14 cellular contexts compared by ENCODE assay signal in genomic region chr1:2206813-2207488, GRCh38. TPM values are rescaled to one million over a fixed set of nuclear protein-coding genes. Genes with fewer than 3 reads are reported as not detected.
DNase-seq lines count a peak whose midpoint lies in the region; ATAC-seq and TF ChIP-seq lines count a peak whose summit lies in the region.
"Had no signal": no experiment of that assay in that cellular context is flagged by ENCODE, and none has a peak within 500 bp of the region (broad histone marks: within the 10 kb centered on the region; RNA-seq: fewer than 3 reads in every experiment).

No MANE protein-coding gene starts in this region.

- CTCF ChIA-PET in Panc1 (lab: Charles Lee): no interaction called here

- TF ChIP-seq CTCF in Panc1 (IDR thresholded peaks at IDR 0.05): no peak
- no peak for TF ChIP-seq CTCF in fibroblast of villous mesenchyme (IDR thresholded peaks at IDR 0.05; ENCODE audit: insufficient read depth, low read depth, low read length)
- no peak for TF ChIP-seq CTCF in psoas muscle (IDR thresholded peaks at IDR 0.05)

- peaks cover 2% of the 10 kb centered on the region for H3K79me2 ChIP-seq in ACC112 (ENCODE audit: control insufficient read depth, insufficient read depth, low read length, unreplicated experiment)

- H3K27me3 ChIP-seq in ACC112 (ENCODE audit: insufficient read depth, low read length): no peaks in the 10 kb centered on the region
- H3K27me3 ChIP-seq in Panc1 (ENCODE audit: control insufficient read depth, insufficient read depth, low read length): no peaks in the 10 kb centered on the region
- H3K27me3 ChIP-seq in psoas muscle (ENCODE audit: insufficient read depth in 3 of 3, low read length in 2 of 3): no peaks in the 10 kb centered on the region

- intact Hi-C loops in Panc1 (cut with micrococcal nuclease; ENCODE audit: unreplicated experiment): no loop called here
- intact Hi-C loops in psoas muscle (cut with DNase I): loop anchor here in 1 of 2 donors (5.0 kb wide), 1 partner anchor 110 kb away; no protein-coding TSS in a partner anchor

- in situ Hi-C loops in Panc1 (cut with HindIII; ENCODE audit: low pct_unique_long_range_greater_than_20kb, low sequenced_read_pairs): no loop called here

- H3K4me1 ChIP-seq in ACC112 (ENCODE audit: control insufficient read depth, insufficient read depth, low read length, unreplicated experiment) (peaks cover 44% of the 10 kb centered on the region), Panc1 (ENCODE audit: control insufficient read depth, insufficient read depth, low read length) (peaks cover 64% of the 10 kb centered on the region), psoas muscle (peaks cover 25% of the 10 kb centered on the region)

- TSS peak; percentile 65 for BruUV-seq in Panc1 (replicated peaks; lab: Mats Ljungman, UMichigan)

- H3K9me3 ChIP-seq in Panc1 (ENCODE audit: control insufficient read depth, insufficient read depth, low read depth, low read length): no peaks in the 10 kb centered on the region
- H3K9me3 ChIP-seq in psoas muscle: no peaks in the 10 kb centered on the region

- peak overlapping the region; percentile 96 for H3K27ac ChIP-seq in ACC112 (ENCODE audit: low read depth, low read length)
- peak overlapping the region; percentile 90 for H3K27ac ChIP-seq in Panc1 (ENCODE audit: low read length)
- H3K27ac ChIP-seq in psoas muscle: peak overlapping the region; percentile 74

- H3K4me3 ChIP-seq in ACC112 (ENCODE audit: low read depth, low read length): peak overlapping the region; percentile 79
- peak overlapping the region; percentile 21 to 30 for H3K4me3 ChIP-seq in Panc1 (ENCODE audit: low read depth in 2 of 2, low read length in 2 of 2)
- no peak overlapping the region for H3K4me3 ChIP-seq in fibroblast of villous mesenchyme (ENCODE audit: low read depth, low read length)
- H3K4me3 ChIP-seq in psoas muscle: no peak overlapping the region

- POLR2A ChIA-PET in Panc1 (lab: Charles Lee): interaction anchor here (0.5 to 0.7 kb wide), 2 partner anchors 27 to 28 kb away, joined by 4 to 6 read pairs; no protein-coding TSS in a partner anchor

- H2AFZ ChIP-seq in ACC112 (ENCODE audit: low read length, unreplicated experiment): peak overlapping the region; percentile 47

- H3K36me3 ChIP-seq in ACC112 (ENCODE audit: insufficient read depth, low read length) (no peaks in the 10 kb centered on the region), Panc1 (ENCODE audit: control insufficient read depth, insufficient read depth, low read length) (no peaks in the 10 kb centered on the region), psoas muscle (ENCODE audit: insufficient read depth in 1 of 2, low read depth in 1 of 2) (no peaks in the 10 kb centered on the region)

- WGBS in psoas muscle, 3 donors: 84 to 89% (median 86%) methylated on average over 16 of the region's 16 CpGs

- DNase-seq in Panc1 (ENCODE audit: low read depth, low spot score) (no peak), fibroblast of villous mesenchyme (ENCODE audit: low read depth) (peak; percentile 19), psoas muscle (peak in 1 of 2 donors; percentile 53), NCI-H524 treated with DMSO at 0.1 percent for 48 hours (lab: John Stamatoyannopoulos, UW) (no peak), NCI-H128 (lab: John Stamatoyannopoulos, UW; ENCODE audit: unreplicated experiment) (no peak)
- DNase-seq: activated gamma-delta T cell treated with Interleukin-2 at 50 U/mL for 16 hours; CD4-positive, CD25-positive, alpha-beta regulatory T cell; effector memory CD8-positive, alpha-beta T cell; immature natural killer cell; NCI-H1436; NK-92 treated with Interleukin-12 subunit alpha and Interleukin-12 subunit beta, amount 100 ng/mL, for 24 hours had no signal

- ATAC-seq in Panc1 (peak; percentile 8), psoas muscle (no peak), HG03378 (IDR thresholded peaks at IDR 0.05; ENCODE audit: unreplicated experiment) (no peak), HG03460 (IDR thresholded peaks at IDR 0.05; ENCODE audit: unreplicated experiment) (no peak)
- ATAC-seq: effector memory CD8-positive, alpha-beta T cell had no signal

RNA-seq across cellular contexts. Expression of gene FAAP20, which starts 12.4 kb away (rescaled TPM):
- total RNA-seq in Panc1 (2021; ENCODE audit: unreplicated experiment) (177 TPM), fibroblast of villous mesenchyme (20.7 and 30.3 TPM in 2 replicates), psoas muscle (10 to 100 TPM; 17.8 to 26.3 (median 19.4) TPM)
- 197 TPM for polyA plus RNA-seq in Panc1 (2012; ENCODE audit: insufficient read length)
- polyA plus RNA-seq in psoas muscle: 10 to 100 TPM; 22.1 to 48.1 (median 28.2) TPM

RNA-seq across cellular contexts. Expression of gene SKI, which starts 21.2 kb away (rescaled TPM):
- total RNA-seq in Panc1 (2021; ENCODE audit: unreplicated experiment) (63.2 TPM), fibroblast of villous mesenchyme (26.8 and 32.9 TPM in 2 replicates), psoas muscle (10 to 100 TPM; 21.4 to 32.1 (median 30.3) TPM)
- 35.0 TPM for polyA plus RNA-seq in Panc1 (2012; ENCODE audit: insufficient read length)
- polyA plus RNA-seq in psoas muscle: 10 to 100 TPM in 2 of 3 donors, 1 to 10 TPM in 1; 7.7 to 20.9 (median 18.3) TPM

Comparison
In these comparisons a context has a peak if more than half of its experiments do, and no peak if none do; other contexts are left out.
1. H3K4me3 ChIP-seq: peak in ACC112 (single experiment) and Panc1 (2 of 2); none in fibroblast of villous mesenchyme (single experiment) and psoas muscle (single experiment).
2. Peak in every context shown above with its lines, with median percentiles within 50 percentile points of each other: H3K27ac ChIP-seq.